In the genomic region with DNA sequence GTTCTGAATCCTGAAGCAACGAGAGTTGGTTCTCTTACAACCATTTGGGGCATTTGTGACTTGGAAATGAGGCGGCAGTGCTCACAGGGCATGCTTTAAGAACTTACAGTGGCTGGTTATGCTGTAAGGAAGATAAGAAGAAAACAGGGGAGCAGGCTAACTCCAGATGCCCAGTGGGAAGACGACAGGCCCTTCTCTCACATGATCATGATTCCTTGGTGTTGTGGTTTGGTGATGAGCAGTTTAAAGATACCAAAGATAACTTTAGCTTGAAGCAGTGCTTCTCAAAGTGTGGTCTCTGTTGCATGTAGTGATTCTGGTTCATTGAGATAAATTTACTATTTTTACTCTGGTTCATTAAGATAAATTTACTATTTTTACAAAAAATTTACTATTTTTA, we compare ENCODE assay signal across 20 cellular contexts. TPM values are rescaled to one million over a fixed set of nuclear protein-coding genes. Genes with fewer than 3 reads are reported as not detected.
A peak's percentile ranks its signal among the peaks of the same experiment; 100 is the strongest.
DNase-seq lines count a peak whose midpoint lies in the region; ATAC-seq and TF ChIP-seq lines count a peak whose summit lies in the region.
"Had no signal": no experiment of that assay in that cellular context is flagged by ENCODE, and none has a peak within 500 bp of the region (broad histone marks: within the 10 kb centered on the region; RNA-seq: fewer than 3 reads in every experiment).

No MANE protein-coding gene starts in this region.

- no peaks in the 10 kb centered on the region for H3K9me3 ChIP-seq in right atrium auricular region
- no peaks in the 10 kb centered on the region for H3K9me3 ChIP-seq in tibial artery
- H3K9me3 ChIP-seq: A549, BLaER1 had no signal

- TF ChIP-seq CTCF in right atrium auricular region (IDR thresholded peaks at IDR 0.05) (no peak), tibial artery (IDR thresholded peaks at IDR 0.05) (no peak)

- H3K27me3 ChIP-seq in right atrium auricular region: no peaks in the 10 kb centered on the region
- no peaks in the 10 kb centered on the region for H3K27me3 ChIP-seq in tibial artery

- H3K4me1 ChIP-seq in right atrium auricular region (peaks cover 0 to 16% of the 10 kb centered on the region in 2 donors), tibial artery (peaks cover 0 to 24% (median 11%) of the 10 kb centered on the region in 4 donors)

- H3K27ac ChIP-seq in right atrium auricular region (no peak overlapping the region), tibial artery (no peak overlapping the region)
- H3K27ac ChIP-seq: A549, BLaER1, SK-N-MC had no signal

- intact Hi-C loops in Right ventricle myocardium superior (cut with DNase I): no loop called here
- intact Hi-C loops in tibial artery (cut with DNase I; ENCODE audit: low total_unique reads): no loop called here

- no peaks in the 10 kb centered on the region for H3K36me3 ChIP-seq in right atrium auricular region
- no peaks in the 10 kb centered on the region for H3K36me3 ChIP-seq in tibial artery
- H3K36me3 ChIP-seq: BLaER1 had no signal

- no peak overlapping the region for H3K4me3 ChIP-seq in right atrium auricular region
- H3K4me3 ChIP-seq in tibial artery: no peak overlapping the region
- H3K4me3 ChIP-seq: A549, BLaER1, SK-N-MC had no signal

- DNase-seq in right atrium auricular region (ENCODE audit: low spot score) (peak; percentile 23), Right ventricle myocardium superior (no peak), RPMI7951 (ENCODE audit: low read depth) (peak; percentile 26), myocyte (ENCODE audit: low read depth) (peak; percentile 68), tibial artery (no peak), NCI-H146 treated with DMSO at 0.1 percent for 48 hours (lab: John Stamatoyannopoulos, UW; ENCODE audit: unreplicated experiment) (no peak)
- DNase-seq in activated CD4-positive, alpha-beta T cell treated with anti-CD3 and anti-CD28 coated beads for 48 hours: no peak
- DNase-seq: CD8-positive, alpha-beta T cell; DMS53; H7; NCI-H1417 treated with DMSO at 0.1 percent for 48 hours; NCI-H2029; NCI-H2171 treated with DMSO at 0.1 percent for 48 hours; NCI-H446 treated with DMSO at 0.1 percent for 48 hours; NCI-H69; NK-92 treated with Interleukin-12 subunit alpha and Interleukin-12 subunit beta, amount 100 ng/mL, for 24 hours; SHP77 had no signal

- ATAC-seq in Right ventricle myocardium superior (ENCODE audit: poor library complexity): no peak
- ATAC-seq: A549; CD8-positive, alpha-beta T cell had no signal

RNA-seq across cellular contexts. Expression of gene HABP4, which starts 2.6 kb away (rescaled TPM):
- total RNA-seq in right atrium auricular region (10 to 100 TPM; 16.5 to 20.5 TPM), Right ventricle myocardium superior (22.8 TPM), myocyte (25.5 and 32.7 TPM in 2 replicates)
- total RNA-seq in RPMI7951 (2014; rRNA removed; shearing (Covaris generic)): 8.8 and 9.4 TPM in 2 replicates
- 26.1 TPM for polyA plus RNA-seq in myocyte (2012)

RNA-seq across cellular contexts. Expression of gene ZNF367, which starts 29.2 kb away (rescaled TPM):
- total RNA-seq in right atrium auricular region (1 to 10 TPM in 1 of 2 donors, under 1 TPM in 1; 0.75 to 1.2 TPM), Right ventricle myocardium superior (4.3 TPM), myocyte (1.8 and 2.2 TPM in 2 replicates)
- 18.2 and 21.1 TPM in 2 replicates for total RNA-seq in RPMI7951 (2014; rRNA removed; shearing (Covaris generic))
- polyA plus RNA-seq in myocyte (2012): 0.39 TPM

Comparison
In these comparisons a context has a peak if more than half of its experiments do, and no peak if none do; other contexts are left out.
1. DNase-seq: peak in right atrium auricular region (single experiment), RPMI7951 (single experiment) and myocyte (single experiment); none in Right ventricle myocardium superior (single experiment), tibial artery (0 of 2), activated CD4-positive, alpha-beta T cell treated with anti-CD3 and anti-CD28 coated beads for 48 hours (single experiment) and NCI-H146 treated with DMSO at 0.1 percent for 48 hours (single experiment).